9 cellular contexts compared by ENCODE assay signal in genomic region chr17:42113293-42114069, GRCh38. TPM values are rescaled to one million over a fixed set of nuclear protein-coding genes. Genes with fewer than 3 reads are reported as not detected.
DNase-seq lines count a peak whose midpoint lies in the region; ATAC-seq and TF ChIP-seq lines count a peak whose summit lies in the region.
"Had no signal": no experiment of that assay in that cellular context is flagged by ENCODE, and none has a peak within 500 bp of the region (broad histone marks: within the 10 kb centered on the region; RNA-seq: fewer than 3 reads in every experiment).

No MANE protein-coding gene starts in this region.

- intact Hi-C loops in Caco-2 (cut with micrococcal nuclease; ENCODE audit: unreplicated experiment), result no loop called here

- no peaks in the 10 kb centered on the region for H3K9me3 Mint-ChIP-seq in Caco-2 (ENCODE audit: unreplicated experiment)

- H3K36me3 Mint-ChIP-seq in Caco-2 (ENCODE audit: insufficient read depth, unreplicated experiment), result peaks cover 26% of the 10 kb centered on the region

- no peak overlapping the region for H3K27ac Mint-ChIP-seq in Caco-2 (ENCODE audit: unreplicated experiment)

- ATAC-seq in HG03097 (IDR thresholded peaks at IDR 0.05; ENCODE audit: low FRiP score, unreplicated experiment), result no peak

- peak overlapping the region; percentile 52 for H3K27ac ChIP-seq in SK-N-MC
- H3K27ac ChIP-seq in epithelial cell of prostate, result peak overlapping the region; percentile 64
- H3K27ac ChIP-seq in skeletal muscle tissue (ENCODE audit: low read depth, low read length), result peak overlapping the region; percentile 90

- H3K4me3 ChIP-seq in Caco-2 (ENCODE audit: low read depth, low read length), result no peak overlapping the region
- no peak overlapping the region for H3K4me3 ChIP-seq in SK-N-MC
- peak overlapping the region in 1 of 3 donors; percentile 90 for H3K4me3 ChIP-seq in skeletal muscle tissue (ENCODE audit: low read length in 3 of 3)

- H3K27me3 ChIP-seq in Caco-2 (replicated peaks; ENCODE audit: control insufficient read depth, insufficient read depth, low read length) (no peaks in the 10 kb centered on the region), skeletal muscle tissue (ENCODE audit: control insufficient read depth in 3 of 3, insufficient read depth in 3 of 3, low read length in 3 of 3) (no peaks in the 10 kb centered on the region)

- BruUV-seq in Caco-2 (replicated peaks; lab: Mats Ljungman, UMichigan), result TSS peak; percentile 69

- H3K36me3 ChIP-seq in Caco-2 (ENCODE audit: control insufficient read depth, insufficient read depth, low read length) (no peaks in the 10 kb centered on the region; the same call in none of the 2 replicates), SK-N-MC (ENCODE audit: insufficient read depth, low read length) (peaks cover 28% of the 10 kb centered on the region; the same call in 1 of the 2 replicates), skeletal muscle tissue (ENCODE audit: control insufficient read depth in 3 of 3, insufficient read depth in 3 of 3, low read length in 3 of 3) (peaks cover 32 to 43% (median 42%) of the 10 kb centered on the region in 3 donors)

- H3K4me1 Mint-ChIP-seq in Caco-2 (ENCODE audit: low read depth, unreplicated experiment), result no peaks in the 10 kb centered on the region

- DNase-seq in Caco-2 (no peak), SK-N-MC (ENCODE audit: low read depth, low spot score) (no peak), epithelial cell of prostate (ENCODE audit: low read depth, low spot score) (no peak), C1 segment of cervical spinal cord (lab: John Stamatoyannopoulos, UW) (no peak), NCI-H2196 treated with DMSO at 0.1 percent for 48 hours (lab: John Stamatoyannopoulos, UW; ENCODE audit: unreplicated experiment) (no peak), GM19240 (ENCODE audit: insufficient read length, low spot score) (no peak)

- H3K9ac ChIP-seq in SK-N-MC (ENCODE audit: insufficient read length) (no peak overlapping the region), skeletal muscle tissue (ENCODE audit: low read depth in 1 of 3, low read length in 3 of 3) (peak overlapping the region; percentile 81 to 91 (median 88))

- CTCF ChIA-PET in Caco-2 (lab: Charles Lee), result interaction anchor here (1.1 kb wide), 1 partner anchor 86 kb away, joined by 3 read pairs; no protein-coding TSS in a partner anchor

- H3K9me3 ChIP-seq in Caco-2 (no peaks in the 10 kb centered on the region), SK-N-MC (ENCODE audit: low read depth, low read length) (no peaks in the 10 kb centered on the region), skeletal muscle tissue (ENCODE audit: control insufficient read depth in 3 of 3, low read length in 3 of 3) (no peaks in the 10 kb centered on the region)

- H3K4me3 Mint-ChIP-seq in Caco-2 (ENCODE audit: unreplicated experiment), result no peak overlapping the region

- H3K4me1 ChIP-seq in Caco-2, result no peaks in the 10 kb centered on the region
- H3K4me1 ChIP-seq in skeletal muscle tissue (ENCODE audit: control insufficient read depth in 3 of 3, insufficient read depth in 3 of 3, low read length in 3 of 3), result peaks cover 16 to 31% (median 22%) of the 10 kb centered on the region in 3 donors

- no peaks in the 10 kb centered on the region for H3K27me3 Mint-ChIP-seq in Caco-2 (ENCODE audit: insufficient read depth, unreplicated experiment)

- no peak for TF ChIP-seq CTCF in Caco-2 (IDR thresholded peaks at IDR 0.05; ENCODE audit: insufficient read depth in 1 of 2, low read depth in 1 of 2, low read length in 1 of 2, severe bottlenecking in 1 of 2, unreplicated experiment in 1 of 2)

- POLR2A ChIA-PET in Caco-2 (lab: Charles Lee), result no interaction called here

RNA-seq across cellular contexts. Expression of gene DHX58, which starts 1.0 kb away (rescaled TPM):
- total RNA-seq in Caco-2 (2022), result 0.79 TPM in 2 replicates
- 3.7 TPM for total RNA-seq in skeletal muscle tissue

RNA-seq across cellular contexts. Expression of gene KAT2A, which starts 7.7 kb away (rescaled TPM):
- total RNA-seq in Caco-2 (2022), result 46.5 and 56.2 TPM in 2 replicates
- 8.9 TPM for total RNA-seq in skeletal muscle tissue

RNA-seq across cellular contexts. Expression of gene HSPB9, which starts 9.1 kb away (rescaled TPM):
- total RNA-seq in Caco-2 (2022) (not detected in 2 replicates), skeletal muscle tissue (not detected)
- total RNA-seq: chondrocyte had no signal

RNA-seq across cellular contexts. Expression of gene ZNF385C, which starts 15.2 kb away (rescaled TPM):
- total RNA-seq in Caco-2 (2022) (1.00 and 1.5 TPM in 2 replicates), skeletal muscle tissue (0.52 TPM)

RNA-seq across cellular contexts. Expression of gene RAB5C, which starts 41.3 kb away (rescaled TPM):
- total RNA-seq in Caco-2 (2022) (151 and 155 TPM in 2 replicates), skeletal muscle tissue (19.8 TPM)
